8 cellular contexts compared by ENCODE assay signal in genomic region chr10:89351402-89352038, GRCh38. TPM values are rescaled to one million over a fixed set of nuclear protein-coding genes. Genes with fewer than 3 reads are reported as not detected.
DNase-seq lines count a peak whose midpoint lies in the region; ATAC-seq and TF ChIP-seq lines count a peak whose summit lies in the region.

No MANE protein-coding gene starts in this region.

- H2AFZ ChIP-seq in HCT116 (ENCODE audit: low read depth, low read length, poor library complexity, severe bottlenecking) (peak overlapping the region; percentile 88), PC-9 (peak overlapping the region; percentile 50; the same call in 1 of the 2 replicates)

- CTCF ChIA-PET in HCT116 (lab: Charles Lee) = interaction anchor here (1.6 kb wide), 1 partner anchor 18 kb away, joined by 8 read pairs; no protein-coding TSS in a partner anchor
- CTCF ChIA-PET in PC-9 (lab: Charles Lee) = interaction anchor here (0.9 kb wide), 1 partner anchor 292 kb away, joined by 5 read pairs; no protein-coding TSS in a partner anchor

- H3K9me2 ChIP-seq in HCT116 (ENCODE audit: insufficient read depth) = no peaks in the 10 kb centered on the region
- no peaks in the 10 kb centered on the region for H3K9me2 ChIP-seq in PC-9 (ENCODE audit: insufficient read depth)

- H4K20me1 ChIP-seq in HCT116 (ENCODE audit: insufficient read depth) (no peaks in the 10 kb centered on the region), PC-9 (ENCODE audit: insufficient read depth) (no peaks in the 10 kb centered on the region)

- H3K4me1 ChIP-seq in HCT116 (ENCODE audit: control insufficient read depth in 1 of 2, insufficient read depth in 2 of 2, low read length in 2 of 2) (peaks cover 16 to 25% of the 10 kb centered on the region in 2 experiments), PC-9 (replicated peaks; ENCODE audit: insufficient read depth) (peaks cover 42% of the 10 kb centered on the region)

- H3F3A ChIP-seq in PC-9 (ENCODE audit: insufficient read depth, low read depth) = peaks cover 37% of the 10 kb centered on the region

- BruUV-seq in HCT116 (replicated peaks; lab: Mats Ljungman, UMichigan) (no TSS peak), PC-9 (replicated peaks; lab: Mats Ljungman, UMichigan) (TSS peak; percentile 87)

- no peaks in the 10 kb centered on the region for H3K27me3 ChIP-seq in HCT116 (ENCODE audit: insufficient read depth, low read length)
- H3K27me3 ChIP-seq in PC-9 (ENCODE audit: insufficient read depth, low read depth) = no peaks in the 10 kb centered on the region

- RAD21 ChIA-PET in HCT116 (lab: Charles Lee; ENCODE audit: low non-redundant PET in 1 of 2, low total read pairs in 2 of 2, uncharacterized antibody in 2 of 2, unreplicated experiment in 2 of 2) = interaction anchor here in 1 of 2 experiments (0.6 kb wide), 1 partner anchor 16 kb away, joined by 3 read pairs; no protein-coding TSS in a partner anchor

- H3K9me3 ChIP-seq in HCT116 (ENCODE audit: control insufficient read depth in 1 of 2, insufficient read depth in 1 of 2, low read depth in 1 of 2, low read length in 2 of 2) (no peaks in the 10 kb centered on the region), PC-9 (ENCODE audit: insufficient read depth, low read depth) (no peaks in the 10 kb centered on the region)

- no peaks in the 10 kb centered on the region for H3K79me2 ChIP-seq in HCT116 (ENCODE audit: insufficient read depth, low read length)
- H3K79me2 ChIP-seq in PC-9 (ENCODE audit: low read depth) = no peaks in the 10 kb centered on the region

- no peak overlapping the region for H3K27ac Mint-ChIP-seq in glutamatergic neuron (ENCODE audit: unreplicated experiment)

- no peaks in the 10 kb centered on the region for H3K9me3 Mint-ChIP-seq in glutamatergic neuron (ENCODE audit: unreplicated experiment)

- H3K4me3 ChIP-seq in HCT116 (replicated peaks in 1 of 2; ENCODE audit: low read depth in 1 of 2, low read length in 2 of 2) (peak overlapping the region in 1 of 2 experiments; percentile 19; a peak in 2 of 4 replicates), PC-9 (peak overlapping the region; percentile 32; the same call in 1 of the 2 replicates), skin epidermis (no peak overlapping the region)

- intact Hi-C loops in HCT116 (cut with micrococcal nuclease) (no loop called here), PC-9 (cut with micrococcal nuclease; ENCODE audit: unreplicated experiment) (loop anchor here (1.0 kb wide), 2 partner anchors 73 to 89 kb away; no protein-coding TSS in a partner anchor), Right ventricle myocardium superior (cut with DNase I) (no loop called here)

- ATAC-seq in GM18508 (IDR thresholded peaks at IDR 0.05; ENCODE audit: insufficient read depth, unreplicated experiment) (peak; percentile 63), HCT116 (peak; percentile 35; the same call in 1 of the 2 replicates), Right ventricle myocardium superior (ENCODE audit: poor library complexity) (peak; percentile 28)

- H3K4me1 Mint-ChIP-seq in glutamatergic neuron (ENCODE audit: low read depth, unreplicated experiment) = peaks cover 5% of the 10 kb centered on the region

- peak overlapping the region; percentile 69 for H3K4me2 ChIP-seq in HCT116 (ENCODE audit: low read length)
- peak overlapping the region; percentile 74 for H3K4me2 ChIP-seq in PC-9

- TF ChIP-seq RAD21 in HCT116 (IDR thresholded peaks at IDR 0.05; ENCODE audit: low read depth) = no peak

- H3K27ac ChIP-seq in HCT116 (ENCODE audit: low read depth, low read length) (peak overlapping the region; percentile 35; the same call in 1 of the 2 replicates), PC-9 (peak overlapping the region; percentile 100), skin epidermis (peak overlapping the region in 19 of 21 experiments; percentile 12 to 82 (median 68))

- H3K36me3 Mint-ChIP-seq in glutamatergic neuron (ENCODE audit: unreplicated experiment) = no peaks in the 10 kb centered on the region

- DNase-seq in HCT116 (ENCODE audit: low read depth, low spot score) (no peak), PC-9 (peak in 1 of 2 experiments; percentile 37), Right ventricle myocardium superior (no peak), glutamatergic neuron (no peak), occipital lobe (lab: John Stamatoyannopoulos, UW) (no peak), NCI-H524 treated with DMSO at 0.1 percent for 48 hours (lab: John Stamatoyannopoulos, UW) (no peak)

- peak overlapping the region; percentile 23 for H3K9ac ChIP-seq in HCT116 (ENCODE audit: low read length)

- POLR2A ChIA-PET in HCT116 (lab: Charles Lee) (no interaction called here), PC-9 (lab: Charles Lee; ENCODE audit: unreplicated experiment) (interaction anchor here (0.6 to 1.2 kb wide), 6 partner anchors 18 to 1195 kb away, joined by 3 to 15 read pairs (median 6); no protein-coding TSS in a partner anchor)

- peaks cover 2% of the 10 kb centered on the region for H3K27me3 Mint-ChIP-seq in glutamatergic neuron (ENCODE audit: unreplicated experiment)

- no peaks in the 10 kb centered on the region for H3K36me3 ChIP-seq in HCT116 (ENCODE audit: control insufficient read depth in 1 of 2, insufficient read depth in 2 of 2, low read length in 2 of 2)
- no peaks in the 10 kb centered on the region for H3K36me3 ChIP-seq in PC-9 (ENCODE audit: low read depth)

- TF ChIP-seq POLR2A in HCT116 (IDR thresholded peaks at IDR 0.05; ENCODE audit: borderline replicate concordance, extremely low read depth, insufficient read depth, insufficient read length) = no peak

- TF ChIP-seq CTCF in HCT116 (IDR thresholded peaks at IDR 0.05 in 2 of 3, conservative IDR thresholded peaks at IDR 0.05 in 1 of 3; ENCODE audit: borderline replicate concordance in 1 of 3, insufficient read depth in 1 of 3, low read depth in 2 of 3, low read length in 2 of 3) (no peak), PC-9 (conservative IDR thresholded peaks at IDR 0.05) (no peak), glutamatergic neuron (IDR thresholded peaks at IDR 0.05; ENCODE audit: partially characterized antibody, unreplicated experiment) (no peak)

- no peak overlapping the region for H3K4me3 Mint-ChIP-seq in glutamatergic neuron (ENCODE audit: unreplicated experiment)

TF ChIP-seq in HCT116, 20 proteins besides CTCF, POLR2A, EP300 and RAD21:
- no peak for TF ChIP-seq SRF (IDR thresholded peaks at IDR 0.05; ENCODE audit: low read depth)
- no peak for TF ChIP-seq TCF7L2 (IDR thresholded peaks at IDR 0.05; ENCODE audit: borderline replicate concordance, extremely low read depth, insufficient read depth, insufficient read length)
- no peak for TF ChIP-seq EZH2phosphoT487 (IDR thresholded peaks at IDR 0.05; ENCODE audit: borderline replicate concordance)
- TF ChIP-seq ATF3 (IDR thresholded peaks at IDR 0.05) = no peak

RNA-seq across cellular contexts. Expression of gene IFIT3, which starts 23.7 kb away (rescaled TPM):
- 1.1 TPM for total RNA-seq in HCT116 (2021; ENCODE audit: unreplicated experiment)
- polyA plus RNA-seq in HCT116 (2012) = 0.77 and 1.1 TPM in 2 replicates
- total RNA-seq in PC-9 (2021) = 6.2 and 7.2 TPM in 2 replicates
- total RNA-seq in Right ventricle myocardium superior = 5.9 TPM
- total RNA-seq in glutamatergic neuron (ENCODE audit: unreplicated experiment) = not detected
- 8.4 TPM for total RNA-seq in occipital lobe

RNA-seq across cellular contexts. Expression of gene IFIT1B, which starts 26.3 kb away (rescaled TPM):
- total RNA-seq in HCT116 (2021; ENCODE audit: unreplicated experiment) (not detected), PC-9 (2021) (not detected in 2 replicates), Right ventricle myocardium superior (not detected), glutamatergic neuron (ENCODE audit: unreplicated experiment) (not detected), occipital lobe (2.0 TPM)
- not detected in 2 replicates for polyA plus RNA-seq in HCT116 (2012)

RNA-seq across cellular contexts. Expression of gene IFIT1, which starts 40.9 kb away (rescaled TPM):
- total RNA-seq in HCT116 (2021; ENCODE audit: unreplicated experiment) (3.6 TPM), PC-9 (2021) (3.4 TPM in 2 replicates), Right ventricle myocardium superior (28.1 TPM), glutamatergic neuron (ENCODE audit: unreplicated experiment) (not detected), occipital lobe (10.0 TPM)
- 1.5 and 2.1 TPM in 2 replicates for polyA plus RNA-seq in HCT116 (2012)

RNA-seq across cellular contexts. Expression of gene IFIT2, which starts 49.7 kb away (rescaled TPM):
- total RNA-seq in HCT116 (2021; ENCODE audit: unreplicated experiment) = 1.0 TPM
- polyA plus RNA-seq in HCT116 (2012) = 0.61 and 0.66 TPM in 2 replicates
- 3.6 and 4.4 TPM in 2 replicates for total RNA-seq in PC-9 (2021)
- 4.3 TPM for total RNA-seq in Right ventricle myocardium superior
- not detected for total RNA-seq in glutamatergic neuron (ENCODE audit: unreplicated experiment)
- total RNA-seq in occipital lobe = 5.0 TPM

Comparison
In these comparisons a context has a peak if more than half of its experiments do, and no peak if none do; other contexts are left out.
1. H3K27ac ChIP-seq: peak in every context shown above with its lines; median percentile 100 in PC-9; 68 in skin epidermis; 35 in HCT116.